In the genomic region with DNA sequence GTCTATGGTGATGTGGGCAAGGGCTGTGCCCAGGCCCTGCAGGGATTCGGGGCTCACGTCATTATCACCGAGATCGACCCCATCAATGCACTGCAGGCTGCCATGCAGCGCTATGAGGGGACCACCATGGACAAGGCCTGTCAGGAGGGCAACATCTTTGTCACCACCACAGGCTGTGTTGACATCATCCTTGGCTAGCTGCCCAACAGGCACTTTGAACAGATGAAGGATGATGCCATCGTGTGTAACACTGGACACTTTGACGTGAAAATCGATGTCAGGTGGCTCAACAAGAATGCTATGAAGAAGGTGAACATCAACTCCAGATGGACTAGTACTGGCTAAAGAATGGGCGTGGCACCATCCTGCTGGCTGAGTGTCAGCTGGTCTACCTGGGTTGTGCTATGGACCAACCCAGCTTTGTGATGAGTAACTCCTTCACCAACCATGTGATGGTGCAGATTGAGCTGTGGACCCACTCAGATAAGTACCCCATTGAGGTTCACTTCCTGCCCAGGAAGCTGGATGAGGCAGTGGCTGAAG, we compare ENCODE assay signal across 23 cellular contexts. TPM values are rescaled to one million over a fixed set of nuclear protein-coding genes. Genes with fewer than 3 reads are reported as not detected.
DNase-seq lines count a peak whose midpoint lies in the region; ATAC-seq and TF ChIP-seq lines count a peak whose summit lies in the region.
"Had no signal": no experiment of that assay in that cellular context is flagged by ENCODE, and none has a peak within 500 bp of the region (broad histone marks: within the 10 kb centered on the region; RNA-seq: fewer than 3 reads in every experiment).

No MANE protein-coding gene starts in this region.

- no peak for ATAC-seq in WTC11
- ATAC-seq in HG03460 (IDR thresholded peaks at IDR 0.05; ENCODE audit: unreplicated experiment): no peak
- ATAC-seq: gastroesophageal sphincter, Panc1 had no signal

- no peaks in the 10 kb centered on the region for H3K9me3 Mint-ChIP-seq in WTC11
- H3K9me3 Mint-ChIP-seq: activated naive CD4-positive, alpha-beta T cell treated with anti-CD3 and anti-CD28 coated beads, Interleukin-2, amount 50 U/mL, for 24 hours; memory B cell; T-helper 2 cell treated with Interferon-gamma antibody and Interleukin-4, amounts not matched to agents 5 μg/mL and 100 μg/mL, for 36 hours had no signal

- CTCF ChIA-PET in WTC11 (lab: Charles Lee): no interaction called here
- CTCF ChIA-PET in HEK293T (lab: Yijun Ruan, JAX): no interaction called here

- no peak for TF ChIP-seq CTCF in AG10803 (conservative IDR thresholded peaks at IDR 0.05; ENCODE audit: low read length)
- TF ChIP-seq CTCF in WTC11 (IDR thresholded peaks at IDR 0.05): no peak

- H3K4me3 ChIP-seq in AG10803 (ENCODE audit: low read length): no peak overlapping the region
- H3K4me3 ChIP-seq: gastroesophageal sphincter had no signal

- no peak overlapping the region for H3K27ac Mint-ChIP-seq in WTC11
- H3K27ac Mint-ChIP-seq: activated naive CD4-positive, alpha-beta T cell treated with anti-CD3 and anti-CD28 coated beads, Interleukin-2, amount 50 U/mL, for 24 hours; T-helper 2 cell treated with Interferon-gamma antibody and Interleukin-4, amounts not matched to agents 5 μg/mL and 100 μg/mL, for 36 hours had no signal

- no peaks in the 10 kb centered on the region; the same call in 1 of the 2 replicates for H3K27me3 Mint-ChIP-seq in WTC11 (ENCODE audit: low read depth)
- H3K27me3 Mint-ChIP-seq: activated naive CD4-positive, alpha-beta T cell treated with anti-CD3 and anti-CD28 coated beads, Interleukin-2, amount 50 U/mL, for 24 hours; memory B cell had no signal

- 0 out of 2 replicates have a peak, but pooled peaks cover 3% of the 10 kb centered on the region for H3K4me1 Mint-ChIP-seq in WTC11
- H3K4me1 Mint-ChIP-seq: activated naive CD4-positive, alpha-beta T cell treated with anti-CD3 and anti-CD28 coated beads, Interleukin-2, amount 50 U/mL, for 24 hours; memory B cell had no signal

- no peak overlapping the region for H3K4me3 Mint-ChIP-seq in WTC11
- H3K4me3 Mint-ChIP-seq: activated naive CD4-positive, alpha-beta T cell treated with anti-CD3 and anti-CD28 coated beads, Interleukin-2, amount 50 U/mL, for 24 hours; memory B cell; T-helper 2 cell treated with Interferon-gamma antibody and Interleukin-4, amounts not matched to agents 5 μg/mL and 100 μg/mL, for 36 hours had no signal

- peak; percentile 17 for DNase-seq in AG10803 (ENCODE audit: low read depth)
- peak; percentile 11 for DNase-seq in COLO668 (lab: John Stamatoyannopoulos, UW; ENCODE audit: unreplicated experiment)
- DNase-seq in M059J (ENCODE audit: low read depth): peak; percentile 19
- DNase-seq in WTC11 (ENCODE audit: low spot score): no peak
- DNase-seq in hepatic stellate cell (ENCODE audit: low spot score): no peak
- no peak for DNase-seq in HEK293T (ENCODE audit: extremely low spot score)
- DNase-seq: activated CD8-positive, alpha-beta memory T cell treated with anti-CD3 and anti-CD28 coated beads for 24 hours; cerebellar nuclear complex; GOT3; KG1; kidney; NCI-H1048; NCI-H2081; NCI-H82; retina; SK-N-SH; stimulated activated CD4-positive, alpha-beta T cell treated with anti-CD3 and anti-CD28 coated beads, Interleukin-4, amount 100 ng/mL, for 4 hours had no signal

- POLR2A ChIA-PET in WTC11 (lab: Charles Lee) (no interaction called here), HEK293T (lab: Yijun Ruan, JAX) (interaction anchor here (2.2 kb wide), 1 partner anchor 64 kb away, joined by 8 read pairs; the partner anchor contains the start of gene GABPB1)

- no peaks in the 10 kb centered on the region for H3K36me3 Mint-ChIP-seq in WTC11
- H3K36me3 Mint-ChIP-seq: activated naive CD4-positive, alpha-beta T cell treated with anti-CD3 and anti-CD28 coated beads, Interleukin-2, amount 50 U/mL, for 24 hours had no signal

TF ChIP-seq in WTC11, 78 proteins besides CTCF, POLR2A, EP300 and RAD21:
- peak; percentile 94 for TF ChIP-seq GABPB1 (CRISPR knock-in tag; IDR thresholded peaks at IDR 0.05)
- TF ChIP-seq JUN (CRISPR knock-in tag; IDR thresholded peaks at IDR 0.05): no peak

TF ChIP-seq in HEK293T, 16 proteins besides CTCF, POLR2A, EP300 and RAD21:
- TF ChIP-seq HDGF (IDR thresholded peaks at IDR 0.05; ENCODE audit: borderline replicate concordance) (no peak), SUZ12 (IDR thresholded peaks at IDR 0.05) (no peak), ZNF384 (IDR thresholded peaks at IDR 0.05) (no peak), FOXA1 (IDR thresholded peaks at IDR 0.05) (no peak), FOXM1 (IDR thresholded peaks at IDR 0.05; ENCODE audit: borderline replicate concordance) (no peak), BHLHE40 (IDR thresholded peaks at IDR 0.05; ENCODE audit: borderline replicate concordance) (no peak), TARDBP (IDR thresholded peaks at IDR 0.05) (no peak), LEF1 (IDR thresholded peaks at IDR 0.05; ENCODE audit: borderline replicate concordance) (no peak), FOXK2 (IDR thresholded peaks at IDR 0.05) (no peak), L3MBTL2 (conservative IDR thresholded peaks at IDR 0.05) (no peak), SP1 (IDR thresholded peaks at IDR 0.05) (no peak)

RNA-seq across cellular contexts. Expression of gene USP8, which starts 6.1 kb away (rescaled TPM):
- total RNA-seq in M059J (2014; rRNA removed; shearing (Covaris generic)): 24.6 and 44.1 TPM in 2 replicates
- total RNA-seq in WTC11 (2021): 56.4 to 63.7 TPM (median 59.4 TPM) in 3 replicates

Comparison
In these comparisons a context has a peak if more than half of its experiments do, and no peak if none do; other contexts are left out.
1. DNase-seq: peak in AG10803 (single experiment), COLO668 (single experiment) and M059J (single experiment); none in WTC11 (single experiment), hepatic stellate cell (single experiment) and HEK293T (single experiment).